8 cellular contexts compared by ENCODE assay signal in the genomic region with DNA sequence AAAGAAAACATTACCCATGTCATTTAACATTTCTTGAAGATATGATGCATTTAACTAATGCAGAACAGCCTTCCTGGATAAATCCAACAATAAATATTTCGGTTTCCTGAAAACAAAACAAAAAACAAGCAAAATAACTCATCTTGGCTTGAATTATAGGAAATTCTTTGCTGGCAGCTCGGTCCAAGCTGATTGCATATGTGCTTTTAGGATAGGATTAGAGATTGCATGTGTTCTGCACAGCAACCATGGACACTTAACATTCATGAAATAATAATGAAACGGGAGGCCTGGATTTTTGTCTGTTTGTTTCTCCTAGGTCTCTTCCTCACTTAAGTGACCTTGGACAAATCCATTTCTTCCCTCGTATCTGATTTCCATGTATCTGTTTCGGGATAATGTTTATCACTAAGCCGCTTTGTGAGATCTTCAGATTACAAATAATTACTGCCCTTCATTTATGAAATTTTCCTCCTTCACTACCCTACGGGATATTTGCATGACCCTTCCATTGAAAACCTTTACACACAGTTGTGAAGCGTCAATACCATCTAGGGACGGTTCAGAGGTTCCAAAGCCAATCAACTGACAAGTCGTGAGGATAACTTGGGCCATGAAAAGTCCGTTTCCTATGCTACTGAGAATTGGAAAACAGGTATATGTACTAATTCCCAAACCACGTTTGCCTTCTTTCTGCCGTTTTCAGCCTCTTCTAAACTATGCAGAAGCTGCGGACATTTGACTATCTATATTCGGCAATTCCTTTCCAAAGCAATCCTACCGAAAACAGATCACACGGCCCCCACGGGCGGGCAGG. TPM values are rescaled to one million over a fixed set of nuclear protein-coding genes. Genes with fewer than 3 reads are reported as not detected.
DNase-seq lines count a peak whose midpoint lies in the region; ATAC-seq and TF ChIP-seq lines count a peak whose summit lies in the region.

No MANE protein-coding gene starts in this region.

- TF ChIP-seq RAD21 in liver (IDR thresholded peaks at IDR 0.05): no peak

- intact Hi-C loops in ascending aorta (cut with DNase I) (loop anchor here (1.0 to 5.0 kb wide), 3 partner anchors 27 to 179 kb away; a partner anchor contains a TSS), tibial artery (cut with DNase I; ENCODE audit: low total_unique reads) (loop anchor here (5.0 to 10.0 kb wide), 2 partner anchors 59 to 124 kb away; a partner anchor contains a TSS)

- H3K4me2 ChIP-seq in Karpas-422 (ENCODE audit: low read depth, low read length, poor library complexity, severe bottlenecking): peak overlapping the region; percentile 78

- H3K27ac ChIP-seq in Karpas-422 (ENCODE audit: low read length) (no peak overlapping the region), ascending aorta (peak overlapping the region; percentile 96 to 97), liver (ENCODE audit: low read depth in 1 of 2, low read length in 2 of 2) (peak overlapping the region; percentile 93 to 96), tibial artery (peak overlapping the region; percentile 96 to 99)

- H3K79me2 ChIP-seq in Karpas-422 (ENCODE audit: low read length): peaks cover 29% of the 10 kb centered on the region

- H3K36me3 ChIP-seq in Karpas-422 (ENCODE audit: insufficient read depth, low read length) (peaks cover 13% of the 10 kb centered on the region), ascending aorta (peaks cover 0 to 10% of the 10 kb centered on the region in 2 donors), liver (ENCODE audit: control insufficient read depth in 4 of 4, insufficient read depth in 3 of 4, low read depth in 1 of 4, low read length in 3 of 4) (peaks cover 0 to 16% (median 5%) of the 10 kb centered on the region in 4 donors), tibial artery (peaks cover 4 to 7% (median 5%) of the 10 kb centered on the region in 3 donors)

- no peaks in the 10 kb centered on the region; the same call in 1 of the 2 replicates for H3K27me3 ChIP-seq in Karpas-422 (ENCODE audit: low read length)
- no peaks in the 10 kb centered on the region for H3K27me3 ChIP-seq in ascending aorta
- H3K27me3 ChIP-seq in liver (ENCODE audit: control insufficient read depth in 4 of 4, insufficient read depth in 4 of 4, low read length in 3 of 4): no peaks in the 10 kb centered on the region
- no peaks in the 10 kb centered on the region for H3K27me3 ChIP-seq in tibial artery

- DNase-seq in COLO829 (ENCODE audit: low spot score): peak; percentile 13
- DNase-seq in Karpas-422: no peak
- DNase-seq in ascending aorta (ENCODE audit: low spot score in 2 of 2): no peak
- no peak for DNase-seq in tibial artery
- DNase-seq in HPDE6-E6E7 (ENCODE audit: extremely low spot score): no peak
- no peak for DNase-seq in effector CD4-positive, alpha-beta T cell

- WGBS in liver: 16% methylated on average over 19 of the region's 19 CpGs

- H4K20me1 ChIP-seq in Karpas-422 (ENCODE audit: insufficient read depth, low read depth, low read length): peaks cover 24% of the 10 kb centered on the region

- peak overlapping the region; percentile 99 for H2AFZ ChIP-seq in Karpas-422 (ENCODE audit: low read length)

- H3K4me3 ChIP-seq in Karpas-422 (ENCODE audit: low read length): peak overlapping the region; percentile 75
- H3K4me3 ChIP-seq in ascending aorta: peak overlapping the region; percentile 69 to 91
- peak overlapping the region; percentile 76 to 98 (median 84) for H3K4me3 ChIP-seq in liver (ENCODE audit: low read depth in 1 of 3, low read length in 3 of 3)
- H3K4me3 ChIP-seq in tibial artery: peak overlapping the region; percentile 81 to 88

- no peaks in the 10 kb centered on the region for H3K9me3 ChIP-seq in Karpas-422 (ENCODE audit: low read length)
- no peaks in the 10 kb centered on the region for H3K9me3 ChIP-seq in ascending aorta
- H3K9me3 ChIP-seq in liver (ENCODE audit: control insufficient read depth in 4 of 4, low read length in 3 of 4): no peaks in the 10 kb centered on the region
- H3K9me3 ChIP-seq in tibial artery: no peaks in the 10 kb centered on the region

- peak overlapping the region; percentile 85 for H3K9ac ChIP-seq in Karpas-422 (ENCODE audit: low read length)
- peak overlapping the region; percentile 64 to 72 for H3K9ac ChIP-seq in liver (ENCODE audit: low read depth in 1 of 2, low read length in 2 of 2)

- H3K4me1 ChIP-seq in Karpas-422 (ENCODE audit: low read length) (peaks cover 28% of the 10 kb centered on the region), ascending aorta (peaks cover 0 to 19% of the 10 kb centered on the region in 2 donors), liver (ENCODE audit: control insufficient read depth in 4 of 4, insufficient read depth in 4 of 4, low read length in 3 of 4) (peaks cover 0 to 24% (median 23%) of the 10 kb centered on the region in 4 donors), tibial artery (peaks cover 2 to 27% (median 23%) of the 10 kb centered on the region in 4 donors)

- H3K9me2 ChIP-seq in Karpas-422 (replicated peaks; ENCODE audit: insufficient read depth, low read length): no peaks in the 10 kb centered on the region

- no peak for TF ChIP-seq CTCF in ascending aorta (IDR thresholded peaks at IDR 0.05)
- no peak for TF ChIP-seq CTCF in liver (IDR thresholded peaks at IDR 0.05; ENCODE audit: low read depth, low read length, missing input control)
- TF ChIP-seq CTCF in tibial artery (IDR thresholded peaks at IDR 0.05): no peak

- no peak for ATAC-seq in GM21390 (IDR thresholded peaks at IDR 0.05; ENCODE audit: unreplicated experiment)

TF ChIP-seq in liver, 16 proteins besides CTCF, POLR2A, EP300 and RAD21:
- TF ChIP-seq EGR1 (IDR thresholded peaks at IDR 0.05; ENCODE audit: low read depth in 2 of 2): no peak
- TF ChIP-seq RXRA (IDR thresholded peaks at IDR 0.05): no peak
- no peak for TF ChIP-seq JUND (IDR thresholded peaks at IDR 0.05)
- TF ChIP-seq GABPA (IDR thresholded peaks at IDR 0.05 in 1 of 2, conservative IDR thresholded peaks at IDR 0.05 in 1 of 2): no peak
- TF ChIP-seq HNF4G (IDR thresholded peaks at IDR 0.05): no peak
- TF ChIP-seq TAF1 (conservative IDR thresholded peaks at IDR 0.05): no peak
- TF ChIP-seq NR2F2 (IDR thresholded peaks at IDR 0.05): no peak
- TF ChIP-seq, protein P1, sequence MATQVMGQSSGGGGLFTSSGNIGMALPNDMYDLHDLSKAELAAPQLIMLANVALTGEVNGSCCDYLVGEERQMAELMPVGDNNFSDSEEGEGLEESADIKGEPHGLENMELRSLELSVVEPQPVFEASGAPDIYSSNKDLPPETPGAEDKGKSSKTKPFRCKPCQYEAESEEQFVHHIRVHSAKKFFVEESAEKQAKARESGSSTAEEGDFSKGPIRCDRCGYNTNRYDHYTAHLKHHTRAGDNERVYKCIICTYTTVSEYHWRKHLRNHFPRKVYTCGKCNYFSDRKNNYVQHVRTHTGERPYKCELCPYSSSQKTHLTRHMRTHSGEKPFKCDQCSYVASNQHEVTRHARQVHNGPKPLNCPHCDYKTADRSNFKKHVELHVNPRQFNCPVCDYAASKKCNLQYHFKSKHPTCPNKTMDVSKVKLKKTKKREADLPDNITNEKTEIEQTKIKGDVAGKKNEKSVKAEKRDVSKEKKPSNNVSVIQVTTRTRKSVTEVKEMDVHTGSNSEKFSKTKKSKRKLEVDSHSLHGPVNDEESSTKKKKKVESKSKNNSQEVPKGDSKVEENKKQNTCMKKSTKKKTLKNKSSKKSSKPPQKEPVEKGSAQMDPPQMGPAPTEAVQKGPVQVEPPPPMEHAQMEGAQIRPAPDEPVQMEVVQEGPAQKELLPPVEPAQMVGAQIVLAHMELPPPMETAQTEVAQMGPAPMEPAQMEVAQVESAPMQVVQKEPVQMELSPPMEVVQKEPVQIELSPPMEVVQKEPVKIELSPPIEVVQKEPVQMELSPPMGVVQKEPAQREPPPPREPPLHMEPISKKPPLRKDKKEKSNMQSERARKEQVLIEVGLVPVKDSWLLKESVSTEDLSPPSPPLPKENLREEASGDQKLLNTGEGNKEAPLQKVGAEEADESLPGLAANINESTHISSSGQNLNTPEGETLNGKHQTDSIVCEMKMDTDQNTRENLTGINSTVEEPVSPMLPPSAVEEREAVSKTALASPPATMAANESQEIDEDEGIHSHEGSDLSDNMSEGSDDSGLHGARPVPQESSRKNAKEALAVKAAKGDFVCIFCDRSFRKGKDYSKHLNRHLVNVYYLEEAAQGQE (IDR thresholded peaks at IDR 0.05): no peak

RNA-seq across cellular contexts. Expression of a gene that starts 1.3 kb away (rescaled TPM):
- total RNA-seq in Karpas-422 (2014; rRNA removed; shearing (Covaris generic); ENCODE audit: low replicate concordance): 236 and 436 TPM in 2 replicates
- total RNA-seq in ascending aorta: 214 TPM
- 100 to 1,000 TPM in 1 of 2 donors, 10 to 100 TPM in 1; 76.6 to 338 TPM for total RNA-seq in liver
- polyA plus RNA-seq in liver: 100 to 1,000 TPM; 188 to 190 TPM
